1 cellular context compared by ENCODE assay signal in genomic region chr4:139208404-139208945, GRCh38.
TF ChIP-seq lines count a peak whose summit lies in the region.

No MANE protein-coding gene starts in this region.

TF ChIP-seq in K562, 482 proteins besides CTCF, POLR2A, EP300 and RAD21 (continued from another document and continues in another):
- TF ChIP-seq REST (CRISPR knock-in tag; IDR thresholded peaks at IDR 0.05; ENCODE audit: low read depth) (no peak), PYGO2 (tag; IDR thresholded peaks at IDR 0.05) (peak; percentile 88), ID3 (CRISPR knock-in tag; IDR thresholded peaks at IDR 0.05) (no peak), ID3 (tag; IDR thresholded peaks at IDR 0.05) (peak; percentile 86), ZNF449 (CRISPR knock-in tag; IDR thresholded peaks at IDR 0.05) (peak; percentile 84), HNRNPH1 (optimal IDR thresholded peaks at IDR 0.05; ENCODE audit: low read depth, low read length) (no peak), NR2C1 (IDR thresholded peaks at IDR 0.05) (no peak), NR2C1 (tag; IDR thresholded peaks at IDR 0.05) (0 out of 2 replicates have a peak, but pooled peaks have one; percentile 29), GATAD2B (IDR thresholded peaks at IDR 0.05; ENCODE audit: borderline replicate concordance) (no peak), MAZ (CRISPR knock-in tag; conservative IDR thresholded peaks at IDR 0.05 in 1 of 2, IDR thresholded peaks at IDR 0.05 in 1 of 2) (no peak), NCOA2 (IDR thresholded peaks at IDR 0.05; ENCODE audit: partially characterized antibody in 2 of 2) (no peak), MEF2D (tag; conservative IDR thresholded peaks at IDR 0.05; ENCODE audit: low read depth) (peak; percentile 87), PHF21A (IDR thresholded peaks at IDR 0.05; ENCODE audit: borderline replicate concordance, low read depth) (no peak), CREB1 (IDR thresholded peaks at IDR 0.05) (peak; percentile 28; the same call in 1 of the 2 replicates), CREB1 (CRISPR knock-in tag; IDR thresholded peaks at IDR 0.05) (no peak), GABPB1 (CRISPR knock-in tag; IDR thresholded peaks at IDR 0.05) (no peak), FOXP4 (CRISPR knock-in tag; IDR thresholded peaks at IDR 0.05; ENCODE audit: borderline replicate concordance) (no peak), CAMTA2 (CRISPR knock-in tag; conservative IDR thresholded peaks at IDR 0.05) (no peak), PTTG1 (tag; IDR thresholded peaks at IDR 0.05; ENCODE audit: low read depth) (peak; percentile 90), NFRKB (IDR thresholded peaks at IDR 0.05; ENCODE audit: low read depth) (no peak), RBM39 (optimal IDR thresholded peaks at IDR 0.05; ENCODE audit: low read depth, low read length) (no peak), ATF6 (CRISPR knock-in tag; IDR thresholded peaks at IDR 0.05) (no peak), TCF3 (CRISPR knock-in tag; IDR thresholded peaks at IDR 0.05) (0 out of 2 replicates have a peak, but pooled peaks have one; percentile 32), GABPA (tag; conservative IDR thresholded peaks at IDR 0.05; ENCODE audit: low read depth) (peak; percentile 49), XRCC5 (IDR thresholded peaks at IDR 0.05; ENCODE audit: low read depth, low read length) (no peak), SP2 (IDR thresholded peaks at IDR 0.05; ENCODE audit: extremely low read depth, low read depth, low read length, poor library complexity, severe bottlenecking) (no peak), CBFA2T3 (IDR thresholded peaks at IDR 0.05) (peak; percentile 63), HMGXB4 (CRISPR knock-in tag; IDR thresholded peaks at IDR 0.05) (no peak), ZNF583 (CRISPR knock-in tag; IDR thresholded peaks at IDR 0.05) (no peak), THRA (IDR thresholded peaks at IDR 0.05) (no peak), AFF1 (IDR thresholded peaks at IDR 0.05; ENCODE audit: low read depth in 1 of 2, partially characterized antibody in 2 of 2) (no peak), HOMEZ (CRISPR knock-in tag; IDR thresholded peaks at IDR 0.05) (no peak), DDX20 (tag; IDR thresholded peaks at IDR 0.05; ENCODE audit: low read depth) (peak; percentile 96), PURB (CRISPR knock-in tag; IDR thresholded peaks at IDR 0.05; ENCODE audit: low read depth) (no peak), NR2F6 (CRISPR knock-in tag; IDR thresholded peaks at IDR 0.05) (no peak), STAT6 (CRISPR knock-in tag; IDR thresholded peaks at IDR 0.05) (no peak), KLF16 (IDR thresholded peaks at IDR 0.05) (no peak)
